In genomic region chr16:17471745-17472075, GRCh38 we compare ENCODE assay signal across 9 cellular contexts. TPM values are rescaled to one million over a fixed set of nuclear protein-coding genes. Genes with fewer than 3 reads are reported as not detected.
DNase-seq lines count a peak whose midpoint lies in the region; ATAC-seq, FAIRE-seq and TF ChIP-seq lines count a peak whose summit lies in the region.
"Had no signal": no experiment of that assay in that cellular context is flagged by ENCODE, and none has a peak within 500 bp of the region (broad histone marks: within the 10 kb centered on the region; RNA-seq: fewer than 3 reads in every experiment).

No MANE protein-coding gene starts in this region.

- H3K4me1 ChIP-seq in BLaER1 (peaks cover 60% of the 10 kb centered on the region), HUES6 (ENCODE audit: control insufficient read depth, insufficient read depth, low read length) (peaks cover 41% of the 10 kb centered on the region), pancreas (peaks cover 0 to 7% (median 0%) of the 10 kb centered on the region in 3 donors)

- H3K27ac ChIP-seq in BLaER1 (peak overlapping the region; percentile 96), HUES6 (ENCODE audit: low read depth, low read length) (no peak overlapping the region), pancreas (peak overlapping the region in 2 of 4 donors; percentile 2 to 46)

- peaks cover 42% of the 10 kb centered on the region for H4K20me1 ChIP-seq in BLaER1

- H3K9ac ChIP-seq in BLaER1 (no peak overlapping the region), HUES6 (ENCODE audit: low read length) (no peak overlapping the region)

- H3K9me3 Mint-ChIP-seq in endothelial cell (ENCODE audit: unreplicated experiment) = no peaks in the 10 kb centered on the region

- H3K36me3 ChIP-seq in BLaER1 = no peaks in the 10 kb centered on the region
- no peaks in the 10 kb centered on the region for H3K36me3 ChIP-seq in HUES6 (ENCODE audit: control insufficient read depth, insufficient read depth, low read length)
- H3K36me3 ChIP-seq in pancreas = no peaks in the 10 kb centered on the region
- H3K36me3 ChIP-seq: colonic mucosa had no signal

- peaks cover 19% of the 10 kb centered on the region for H3K4me1 Mint-ChIP-seq in endothelial cell (ENCODE audit: unreplicated experiment)

- DNase-seq in endothelial cell (ENCODE audit: low spot score) = no peak
- no peak for DNase-seq in pancreas
- no peak for DNase-seq in HuH-7.5 (ENCODE audit: low spot score)
- DNase-seq in NCI-H1694 (lab: John Stamatoyannopoulos, UW) = no peak
- DNase-seq in HuH-7 (ENCODE audit: low spot score) = no peak
- no peak for DNase-seq in NCI-H2029 (lab: John Stamatoyannopoulos, UW)

- ATAC-seq in pancreas = peak in 3 of 4 donors; percentile 2 to 11 (median 3)

- peak overlapping the region; percentile 95 for H3K4me2 ChIP-seq in BLaER1

- H3K9me3 ChIP-seq in BLaER1 (no peaks in the 10 kb centered on the region), HUES6 (ENCODE audit: control insufficient read depth, insufficient read depth, low read depth, low read length) (no peaks in the 10 kb centered on the region), pancreas (no peaks in the 10 kb centered on the region)
- H3K9me3 ChIP-seq: colonic mucosa had no signal

- H3K27ac Mint-ChIP-seq in endothelial cell (ENCODE audit: unreplicated experiment) = no peak overlapping the region

- no peak overlapping the region for H3K4me3 ChIP-seq in BLaER1
- H3K4me3 ChIP-seq in HUES6 (ENCODE audit: low read depth, low read length) = peak overlapping the region; percentile 67; the same call in 1 of the 2 replicates
- H3K4me3 ChIP-seq in pancreas = no peak overlapping the region

- peaks cover 15% of the 10 kb centered on the region for H3K27me3 Mint-ChIP-seq in endothelial cell (ENCODE audit: unreplicated experiment)

- peak overlapping the region; percentile 5 for H3K4me3 Mint-ChIP-seq in endothelial cell (ENCODE audit: unreplicated experiment)

- TF ChIP-seq CTCF in endothelial cell (IDR thresholded peaks at IDR 0.05; ENCODE audit: unreplicated experiment) (no peak), pancreas (IDR thresholded peaks at IDR 0.05) (no peak)

- no peak for FAIRE-seq in pancreas (lab: Jason Lieb, UNC)

- 62 to 66% methylated on average over 8 of the region's 8 CpGs for WGBS in pancreas, 2 donors

- H3K27me3 ChIP-seq in BLaER1 (no peaks in the 10 kb centered on the region), HUES6 (ENCODE audit: control insufficient read depth, insufficient read depth, low read length) (peaks cover 35% of the 10 kb centered on the region), pancreas (no peaks in the 10 kb centered on the region)
- H3K27me3 ChIP-seq: colonic mucosa had no signal

- intact Hi-C loops in pancreas (cut with DNase I) = loop anchor here in 1 of 3 donors (10.0 kb wide), 1 partner anchor 197 kb away; no protein-coding TSS in a partner anchor

- H3K36me3 Mint-ChIP-seq in endothelial cell (ENCODE audit: low read depth, unreplicated experiment) = peaks cover 5% of the 10 kb centered on the region

RNA-seq across cellular contexts. Expression of gene XYLT1, which starts 0.9 kb away (rescaled TPM):
- 11.1 TPM for total RNA-seq in endothelial cell (ENCODE audit: unreplicated experiment)
- 1 to 10 TPM; 4.0 to 8.2 (median 4.9) TPM for total RNA-seq in pancreas
- 1 to 10 TPM; 1.6 to 1.8 TPM for polyA plus RNA-seq in pancreas
